ENCODE assay signal across 1 cellular context in genomic region chr4:121989715-121990114, GRCh38.
TF ChIP-seq lines count a peak whose summit lies in the region.

No MANE protein-coding gene starts in this region.

TF ChIP-seq in GM23338, 12 proteins besides CTCF, POLR2A, EP300 and RAD21 (continued from another document):
- TF ChIP-seq ZNF462 (CRISPR knock-in tag; IDR thresholded peaks at IDR 0.05), result no peak
